Comparison of ENCODE assay signal across 1 cellular context in the genomic region with DNA sequence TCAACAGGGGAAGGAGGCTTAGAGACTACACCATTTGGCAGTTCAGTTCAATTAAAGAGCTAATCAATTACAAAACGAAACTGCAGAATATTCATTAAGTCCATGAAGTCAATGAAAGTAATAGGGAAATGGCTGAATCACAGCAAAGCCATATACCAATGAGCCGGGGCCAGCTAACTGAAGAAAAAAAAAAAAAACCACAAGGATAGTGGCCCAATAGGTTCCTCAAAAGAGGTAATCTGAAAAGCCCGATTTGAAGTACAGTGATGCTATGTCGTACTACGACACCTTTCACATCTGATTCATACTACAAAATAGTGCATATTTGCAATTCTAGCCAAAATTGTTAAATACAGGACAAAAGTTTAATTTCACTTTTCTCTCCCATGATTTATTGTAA.
TF ChIP-seq lines count a peak whose summit lies in the region.

No MANE protein-coding gene starts in this region.

TF ChIP-seq in GM23338, 12 proteins besides CTCF, POLR2A, EP300 and RAD21 (continued from another document):
- no peak for TF ChIP-seq ZNF462 (CRISPR knock-in tag; IDR thresholded peaks at IDR 0.05)
- no peak for TF ChIP-seq EZH2phosphoT487 (IDR thresholded peaks at IDR 0.05; ENCODE audit: unreplicated experiment)
- no peak for TF ChIP-seq NANOG (IDR thresholded peaks at IDR 0.05; ENCODE audit: borderline replicate concordance)
